In the genomic region with DNA sequence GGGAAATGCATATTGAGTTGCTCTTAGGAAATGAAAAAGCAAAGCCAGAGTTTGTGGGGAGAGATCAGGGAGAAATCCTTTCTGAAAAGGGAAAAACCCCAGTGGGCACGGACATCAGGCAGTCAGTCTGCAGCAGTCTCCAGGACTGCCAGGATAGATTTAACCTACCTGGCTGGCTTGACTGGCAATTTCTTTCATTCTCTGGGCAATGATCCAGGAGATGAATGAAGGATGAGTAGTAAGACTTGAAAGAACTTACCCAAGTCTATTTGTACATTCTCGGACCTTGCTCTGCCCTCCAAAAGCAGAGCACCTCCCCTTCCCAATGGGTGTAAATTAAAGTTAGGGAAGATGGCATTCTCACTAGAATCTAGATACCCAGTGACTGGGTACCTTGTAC, we compare ENCODE assay signal across 16 cellular contexts. TPM values are rescaled to one million over a fixed set of nuclear protein-coding genes. Genes with fewer than 3 reads are reported as not detected.
A peak's percentile ranks its signal among the peaks of the same experiment; 100 is the strongest.
DNase-seq lines count a peak whose midpoint lies in the region; ATAC-seq and TF ChIP-seq lines count a peak whose summit lies in the region.
"Had no signal": no experiment of that assay in that cellular context is flagged by ENCODE, and none has a peak within 500 bp of the region (broad histone marks: within the 10 kb centered on the region; RNA-seq: fewer than 3 reads in every experiment).

No MANE protein-coding gene starts in this region.

- ATAC-seq in RWPE2 (ENCODE audit: low read depth) (peak; percentile 65; the same call in 2 of the 3 replicates), HG03521 (IDR thresholded peaks at IDR 0.05; ENCODE audit: unreplicated experiment) (no peak)
- ATAC-seq: CD8-positive, alpha-beta T cell; GM23338; HepG2 had no signal

- no peaks in the 10 kb centered on the region for H3K9me3 ChIP-seq in RWPE2 (ENCODE audit: severe bottlenecking)
- H3K9me3 ChIP-seq in PC-9 (ENCODE audit: insufficient read depth, low read depth): no peaks in the 10 kb centered on the region

- H3K9me2 ChIP-seq in PC-9 (ENCODE audit: insufficient read depth): no peaks in the 10 kb centered on the region

- H3K4me1 Mint-ChIP-seq in nephron: no peaks in the 10 kb centered on the region
- H3K4me1 Mint-ChIP-seq: B cell had no signal

- no TSS peak for BruUV-seq in PC-9 (replicated peaks; lab: Mats Ljungman, UMichigan)

- H3K4me3 ChIP-seq in RWPE2 (ENCODE audit: severe bottlenecking): no peak overlapping the region
- no peak overlapping the region for H3K4me3 ChIP-seq in PC-9
- H3K4me3 ChIP-seq: BLaER1 treated with 17β-estradiol and CSF1 and Interleukin-3, amounts not matched to agents 10 nM and 100 nM; GM23338 had no signal

- H3K4me2 ChIP-seq in PC-9: no peak overlapping the region
- H3K4me2 ChIP-seq: BLaER1 treated with 17β-estradiol and CSF1 and Interleukin-3, amounts not matched to agents 10 nM and 100 nM; GM23338 had no signal

- CTCF ChIA-PET in PC-9 (lab: Charles Lee): no interaction called here

- H3F3A ChIP-seq in PC-9 (ENCODE audit: insufficient read depth, low read depth): no peaks in the 10 kb centered on the region

- H3K27ac ChIP-seq in RWPE2 (ENCODE audit: poor library complexity, severe bottlenecking): no peak overlapping the region
- H3K27ac ChIP-seq in epithelial cell of prostate: no peak overlapping the region
- H3K27ac ChIP-seq in PC-9: no peak overlapping the region
- H3K27ac ChIP-seq: BLaER1 treated with 17β-estradiol and CSF1 and Interleukin-3, amounts not matched to agents 10 nM and 100 nM had no signal

- H3K27me3 Mint-ChIP-seq in nephron (ENCODE audit: low read depth): peaks cover 2% of the 10 kb centered on the region

- peak overlapping the region in 2 of 3 experiments; percentile 4 to 16 for H3K27ac Mint-ChIP-seq in nephron
- H3K27ac Mint-ChIP-seq: B cell; CD8-positive, alpha-beta T cell; GM23338 had no signal

- TF ChIP-seq CTCF in RWPE2 (IDR thresholded peaks at IDR 0.05; ENCODE audit: poor library complexity, severe bottlenecking): no peak
- TF ChIP-seq CTCF in nephron (IDR thresholded peaks at IDR 0.05; ENCODE audit: unreplicated experiment in 3 of 3): no peak
- no peak for TF ChIP-seq CTCF in PC-9 (conservative IDR thresholded peaks at IDR 0.05)

- DNase-seq in NCI-H226 (peak; percentile 3), RWPE2 (ENCODE audit: low spot score) (no peak), epithelial cell of prostate (ENCODE audit: low read depth, low spot score) (peak; percentile 54), PC-9 (no peak)
- no peak for DNase-seq in activated T-cell treated with anti-CD3 and anti-CD28 coated beads, Interleukin-2, amount 50 U/mL, for 1 hour
- DNase-seq: Calu3; CD8-positive, alpha-beta T cell; DMS79 treated with DMSO at 0.1 percent for 48 hours; GF-D8; HCEC 1CT had no signal

- H3K27me3 ChIP-seq in RWPE2 (ENCODE audit: insufficient read depth, poor library complexity, severe bottlenecking): no peaks in the 10 kb centered on the region
- no peaks in the 10 kb centered on the region for H3K27me3 ChIP-seq in PC-9 (ENCODE audit: insufficient read depth, low read depth)
- H3K27me3 ChIP-seq: BLaER1 treated with 17β-estradiol and CSF1 and Interleukin-3, amounts not matched to agents 10 nM and 100 nM had no signal

- H3K4me1 ChIP-seq in RWPE2 (ENCODE audit: insufficient read depth, poor library complexity, severe bottlenecking) (no peaks in the 10 kb centered on the region), PC-9 (replicated peaks; ENCODE audit: insufficient read depth) (no peaks in the 10 kb centered on the region)
- H3K4me1 ChIP-seq: BLaER1 treated with 17β-estradiol and CSF1 and Interleukin-3, amounts not matched to agents 10 nM and 100 nM had no signal

- intact Hi-C loops in PC-9 (cut with micrococcal nuclease; ENCODE audit: unreplicated experiment): loop anchor here (10.0 kb wide), 1 partner anchor 536 kb away; the partner anchor contains the start of gene ETNK1

- POLR2A ChIA-PET in PC-9 (lab: Charles Lee; ENCODE audit: unreplicated experiment): no interaction called here

- H3K9me3 Mint-ChIP-seq in nephron: no peaks in the 10 kb centered on the region
- H3K9me3 Mint-ChIP-seq: CD8-positive, alpha-beta T cell; GM23338 had no signal

- no peak overlapping the region for H3K4me3 Mint-ChIP-seq in nephron
- H3K4me3 Mint-ChIP-seq: B cell; CD8-positive, alpha-beta T cell; GM23338 had no signal

- no peaks in the 10 kb centered on the region for H3K36me3 Mint-ChIP-seq in nephron (ENCODE audit: low read depth)
- H3K36me3 Mint-ChIP-seq: CD8-positive, alpha-beta T cell had no signal

- no peaks in the 10 kb centered on the region for H3K79me2 ChIP-seq in PC-9 (ENCODE audit: low read depth)

- H4K20me1 ChIP-seq in PC-9 (ENCODE audit: insufficient read depth): no peaks in the 10 kb centered on the region
- H4K20me1 ChIP-seq: BLaER1 treated with 17β-estradiol and CSF1 and Interleukin-3, amounts not matched to agents 10 nM and 100 nM had no signal

- H3K36me3 ChIP-seq in RWPE2 (ENCODE audit: low read depth) (no peaks in the 10 kb centered on the region), PC-9 (ENCODE audit: low read depth) (no peaks in the 10 kb centered on the region)
- H3K36me3 ChIP-seq: BLaER1 treated with 17β-estradiol and CSF1 and Interleukin-3, amounts not matched to agents 10 nM and 100 nM had no signal

- H2AFZ ChIP-seq in PC-9: no peak overlapping the region
- H2AFZ ChIP-seq: GM23338 had no signal

RNA-seq across cellular contexts. Expression of gene CMAS, which starts 42.9 kb away (rescaled TPM):
- total RNA-seq in PC-9 (2021): 79.1 and 93.2 TPM in 2 replicates

Comparison
In these comparisons a context has a peak if more than half of its experiments do, and no peak if none do; other contexts are left out.
1. DNase-seq: peak in NCI-H226 (single experiment) and epithelial cell of prostate (single experiment); none in RWPE2 (single experiment), activated T-cell treated with anti-CD3 and anti-CD28 coated beads, Interleukin-2, amount 50 U/mL, for 1 hour (single experiment) and PC-9 (0 of 2).